ENCODE assay signal across 8 cellular contexts in genomic region chr18:26549103-26549485, GRCh38. TPM values are rescaled to one million over a fixed set of nuclear protein-coding genes. Genes with fewer than 3 reads are reported as not detected.
DNase-seq lines count a peak whose midpoint lies in the region; TF ChIP-seq lines count a peak whose summit lies in the region.

No MANE protein-coding gene starts in this region.

- peaks cover 3% of the 10 kb centered on the region for H3K36me3 Mint-ChIP-seq in activated T-helper 1 cell treated with anti-CD3 and anti-CD28 coated beads, Interleukin-12 subunit alpha, Interleukin-12 subunit beta, Interleukin-2, Interleukin-4 antibody, amounts not matched to agents 30 ng/mL and 10 ng/mL and 1 ng/mL, durations not matched to agents 14 hours and 24 hours and 36 hours (ENCODE audit: low read depth)
- peaks cover 3% of the 10 kb centered on the region for H3K36me3 Mint-ChIP-seq in osteocyte (ENCODE audit: unreplicated experiment)

- no peak for TF ChIP-seq CTCF in osteocyte (IDR thresholded peaks at IDR 0.05)

- H3K4me3 Mint-ChIP-seq in activated T-helper 1 cell treated with anti-CD3 and anti-CD28 coated beads, Interleukin-12 subunit alpha, Interleukin-12 subunit beta, Interleukin-2, Interleukin-4 antibody, amounts not matched to agents 30 ng/mL and 10 ng/mL and 1 ng/mL, durations not matched to agents 14 hours and 24 hours and 36 hours, result peak overlapping the region; percentile 74
- peak overlapping the region; percentile 79 for H3K4me3 Mint-ChIP-seq in osteocyte (ENCODE audit: unreplicated experiment)

- peaks cover 47% of the 10 kb centered on the region for H3K27me3 Mint-ChIP-seq in activated T-helper 1 cell treated with anti-CD3 and anti-CD28 coated beads, Interleukin-12 subunit alpha, Interleukin-12 subunit beta, Interleukin-2, Interleukin-4 antibody, amounts not matched to agents 30 ng/mL and 10 ng/mL and 1 ng/mL, durations not matched to agents 14 hours and 24 hours and 36 hours (ENCODE audit: insufficient read depth)
- H3K27me3 Mint-ChIP-seq in osteocyte (ENCODE audit: unreplicated experiment), result peaks cover 27% of the 10 kb centered on the region

- intact Hi-C loops in activated T-helper 1 cell treated with anti-CD3 and anti-CD28 coated beads, Interleukin-12 subunit alpha, Interleukin-12 subunit beta, Interleukin-2, Interleukin-4 antibody, amounts not matched to agents 30 ng/mL and 10 ng/mL and 1 ng/mL, durations not matched to agents 14 hours and 24 hours and 36 hours (cut with micrococcal nuclease), result loop anchor here (2.0 to 10.0 kb wide), 5 partner anchors 106 to 1626 kb away; partner anchors contain the start of genes CDH2, SS18 and TAF4B

- H3K4me1 Mint-ChIP-seq in activated T-helper 1 cell treated with anti-CD3 and anti-CD28 coated beads, Interleukin-12 subunit alpha, Interleukin-12 subunit beta, Interleukin-2, Interleukin-4 antibody, amounts not matched to agents 30 ng/mL and 10 ng/mL and 1 ng/mL, durations not matched to agents 14 hours and 24 hours and 36 hours (ENCODE audit: low read depth), result peaks cover 11% of the 10 kb centered on the region
- peaks cover 50% of the 10 kb centered on the region for H3K4me1 Mint-ChIP-seq in osteocyte (ENCODE audit: unreplicated experiment)

- no peak overlapping the region for H3K27ac Mint-ChIP-seq in activated T-helper 1 cell treated with anti-CD3 and anti-CD28 coated beads, Interleukin-12 subunit alpha, Interleukin-12 subunit beta, Interleukin-2, Interleukin-4 antibody, amounts not matched to agents 30 ng/mL and 10 ng/mL and 1 ng/mL, durations not matched to agents 14 hours and 24 hours and 36 hours
- peak overlapping the region; percentile 52 for H3K27ac Mint-ChIP-seq in osteocyte (ENCODE audit: unreplicated experiment)

- no peaks in the 10 kb centered on the region for H3K9me3 Mint-ChIP-seq in activated T-helper 1 cell treated with anti-CD3 and anti-CD28 coated beads, Interleukin-12 subunit alpha, Interleukin-12 subunit beta, Interleukin-2, Interleukin-4 antibody, amounts not matched to agents 30 ng/mL and 10 ng/mL and 1 ng/mL, durations not matched to agents 14 hours and 24 hours and 36 hours
- H3K9me3 Mint-ChIP-seq in osteocyte (ENCODE audit: unreplicated experiment), result no peaks in the 10 kb centered on the region

- DNase-seq in NCI-H2196 (lab: John Stamatoyannopoulos, UW; ENCODE audit: unreplicated experiment) (peak; percentile 52), NCI-H2196 treated with DMSO at 0.1 percent for 48 hours (lab: John Stamatoyannopoulos, UW; ENCODE audit: unreplicated experiment) (no peak), Kasumi-1 (lab: John Stamatoyannopoulos, UW) (peak; percentile 20 to 26), germinal center (ENCODE audit: low spot score) (peak; percentile 30), osteocyte (ENCODE audit: extremely low spot score, unreplicated experiment) (no peak), occipital lobe (lab: John Stamatoyannopoulos, UW) (no peak), hippocampal formation (lab: John Stamatoyannopoulos, UW) (no peak)
- DNase-seq in activated T-helper 1 cell treated with anti-CD3 and anti-CD28 coated beads, Interleukin-12 subunit alpha, Interleukin-12 subunit beta, Interleukin-2, Interleukin-4 antibody, amounts not matched to agents 30 ng/mL and 10 ng/mL and 1 ng/mL, durations not matched to agents 14 hours and 24 hours and 36 hours (ENCODE audit: low spot score), result no peak

RNA-seq across cellular contexts. Expression of gene KCTD1, which starts 0.7 kb away (rescaled TPM):
- total RNA-seq in activated T-helper 1 cell treated with anti-CD3 and anti-CD28 coated beads, Interleukin-12 subunit alpha, Interleukin-12 subunit beta, Interleukin-2, Interleukin-4 antibody, amounts not matched to agents 30 ng/mL and 10 ng/mL and 1 ng/mL, durations not matched to agents 14 hours and 24 hours and 36 hours, result 5.3 and 5.5 TPM in 2 replicates
- total RNA-seq in osteocyte, result 25.7 and 28.9 TPM in 2 replicates
- total RNA-seq in occipital lobe, result 22.8 TPM

Comparison
In these comparisons a context has a peak if more than half of its experiments do, and no peak if none do; other contexts are left out.
1. DNase-seq: peak in NCI-H2196 (single experiment), Kasumi-1 (2 of 2) and germinal center (single experiment); none in NCI-H2196 treated with DMSO at 0.1 percent for 48 hours (single experiment), activated T-helper 1 cell treated with anti-CD3 and anti-CD28 coated beads, Interleukin-12 subunit alpha, Interleukin-12 subunit beta, Interleukin-2, Interleukin-4 antibody, amounts not matched to agents 30 ng/mL and 10 ng/mL and 1 ng/mL, durations not matched to agents 14 hours and 24 hours and 36 hours (single experiment), osteocyte (single experiment), occipital lobe (single experiment) and hippocampal formation (0 of 2).